In genomic region chr4:98506462-98507132, GRCh38 we compare ENCODE assay signal across 13 cellular contexts.
A peak's percentile ranks its signal among the peaks of the same experiment; 100 is the strongest.
DNase-seq lines count a peak whose midpoint lies in the region; ATAC-seq and TF ChIP-seq lines count a peak whose summit lies in the region.
"Had no signal": no experiment of that assay in that cellular context is flagged by ENCODE, and none has a peak within 500 bp of the region (broad histone marks: within the 10 kb centered on the region; RNA-seq: fewer than 3 reads in every experiment).

No MANE protein-coding gene starts in this region.

- H3K9me3 ChIP-seq in HEK293 (ENCODE audit: control insufficient read depth, insufficient read depth, low read depth, low read length) = no peaks in the 10 kb centered on the region
- H3K9me3 ChIP-seq in WERI-Rb-1 (ENCODE audit: severe bottlenecking) = no peaks in the 10 kb centered on the region

- DNase-seq in AML-193 (lab: John Stamatoyannopoulos, UW) (peak; percentile 10 to 24), WERI-Rb-1 (peak; percentile 72), islet precursor cell (peak; percentile 58), OCI-M2 (lab: John Stamatoyannopoulos, UW; ENCODE audit: unreplicated experiment) (no peak), Ammon's horn (ENCODE audit: low spot score) (no peak)
- DNase-seq: activated CD4-positive, alpha-beta memory T cell treated with anti-CD3 and anti-CD28 coated beads, Interleukin-2, amount 10 ng/mL, durations not matched to agents 7 days and 5 days; activated naive CD8-positive, alpha-beta T cell treated with anti-CD3 and anti-CD28 coated beads, Interleukin-2, amount 10 ng/mL, durations not matched to agents 7 days and 5 days; NCI-H187; occipital lobe; stimulated activated CD4-positive, alpha-beta T cell treated with anti-CD3 and anti-CD28 coated beads, Interleukin-4, amount 100 ng/mL, for 1 hour had no signal

- TF ChIP-seq CTCF in HEK293 (tag by site-specific recombination; IDR thresholded peaks at IDR 0.05) (no peak), WERI-Rb-1 (IDR thresholded peaks at IDR 0.05; ENCODE audit: low read depth, low read length) (peak; percentile 58)

- ATAC-seq in HG02588 (IDR thresholded peaks at IDR 0.05; ENCODE audit: unreplicated experiment) (no peak), HG03565 (IDR thresholded peaks at IDR 0.05; ENCODE audit: unreplicated experiment) (no peak)

- H3K27me3 ChIP-seq in WERI-Rb-1 (ENCODE audit: insufficient read depth, low read depth, severe bottlenecking) = no peaks in the 10 kb centered on the region

- no peak overlapping the region for H3K27ac ChIP-seq in HEK293 (ENCODE audit: extremely low read depth, low read depth, low read length)
- H3K27ac ChIP-seq in WERI-Rb-1 = no peak overlapping the region

- H3K36me3 ChIP-seq in HEK293 (ENCODE audit: control insufficient read depth in 2 of 2, insufficient read depth in 1 of 2, low read length in 2 of 2) (no peaks in the 10 kb centered on the region), WERI-Rb-1 (peaks cover 4% of the 10 kb centered on the region)

- no peak overlapping the region for H3K4me3 ChIP-seq in HEK293 (ENCODE audit: low read depth, low read length)
- no peak overlapping the region for H3K4me3 ChIP-seq in WERI-Rb-1 (ENCODE audit: low read depth, low read length)

- H3K4me1 ChIP-seq in HEK293 (ENCODE audit: control insufficient read depth, insufficient read depth, low read length) = no peaks in the 10 kb centered on the region

- POLR2A ChIA-PET in HEK293 (lab: Yijun Ruan, JAX) = no interaction called here

- CTCF ChIA-PET in HEK293 (lab: Yijun Ruan, JAX) = interaction anchor here (0.5 to 1.1 kb wide), 3 partner anchors 22 to 223 kb away, joined by 3 to 4 read pairs (median 4); no protein-coding TSS in a partner anchor

TF ChIP-seq in HEK293, 187 proteins besides CTCF, POLR2A, EP300 and RAD21:
- TF ChIP-seq ZNF37A (tag by site-specific recombination; IDR thresholded peaks at IDR 0.05) (no peak), ZNF404 (tag by site-specific recombination; IDR thresholded peaks at IDR 0.05) (no peak), ZNF654 (tag by site-specific recombination; IDR thresholded peaks at IDR 0.05; ENCODE audit: low read depth) (peak; percentile 12; the same call in 1 of the 2 replicates)

Comparison
In these comparisons a context has a peak if more than half of its experiments do, and no peak if none do; other contexts are left out.
1. DNase-seq: peak in AML-193 (2 of 2), WERI-Rb-1 (single experiment) and islet precursor cell (single experiment); none in OCI-M2 (single experiment) and Ammon's horn (single experiment).